22 cellular contexts compared by ENCODE assay signal in the genomic region with DNA sequence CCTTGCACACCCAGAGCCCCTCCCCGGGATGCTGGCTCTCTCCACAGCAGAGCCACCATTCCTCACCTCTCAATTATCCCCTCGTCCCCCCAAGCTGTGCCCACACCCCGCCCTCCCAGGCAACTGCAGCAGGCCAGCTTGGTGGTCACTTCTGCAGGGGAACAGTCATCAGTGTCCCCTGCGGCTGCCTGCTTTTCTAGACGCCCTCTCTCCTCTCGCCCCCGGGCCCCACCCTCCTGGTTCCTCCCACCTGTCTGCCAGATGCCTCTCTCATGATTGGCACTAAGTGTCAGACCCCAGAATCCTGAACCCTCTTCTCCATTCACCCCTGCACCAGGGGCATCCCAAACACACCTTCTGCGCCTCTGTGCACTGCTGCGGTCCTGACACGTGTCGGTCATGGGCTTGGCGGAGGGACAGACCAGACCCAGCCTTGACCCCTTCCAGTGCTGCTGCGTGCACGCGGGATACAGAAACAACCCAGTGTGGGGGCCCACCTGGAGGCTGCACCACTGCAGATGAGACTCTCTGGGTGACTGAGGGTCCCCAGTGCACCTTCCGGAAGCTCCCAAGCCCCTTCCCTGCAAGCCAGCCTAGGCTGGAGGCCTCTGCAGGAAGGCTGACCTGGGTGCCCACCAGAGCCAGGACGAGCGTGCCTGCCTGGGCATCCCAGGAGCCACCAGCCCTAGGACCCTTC.
DNase-seq lines count a peak whose midpoint lies in the region; ATAC-seq, FAIRE-seq and TF ChIP-seq lines count a peak whose summit lies in the region.
"Had no signal": no experiment of that assay in that cellular context is flagged by ENCODE, and none has a peak within 500 bp of the region (broad histone marks: within the 10 kb centered on the region; RNA-seq: fewer than 3 reads in every experiment).

No MANE protein-coding gene starts in this region.

- TF ChIP-seq POLR2A in HepG2 (IDR thresholded peaks at IDR 0.05; ENCODE audit: insufficient read depth in 1 of 2, low read depth in 2 of 2, low read length in 2 of 2) = no peak

- H3K4me3 Mint-ChIP-seq in T-helper 17 cell = no peak overlapping the region
- H3K4me3 Mint-ChIP-seq in stimulated activated memory B cell treated with anti-CD40 and anti-IgM and Interleukin-4, amounts not matched to agents 10 μg/mL and 1 μg/mL and 100 μg/mL, for 72 hours = no peak overlapping the region
- H3K4me3 Mint-ChIP-seq: H9, HFFc6, T-cell had no signal

- H3K9me3 ChIP-seq in T-helper 17 cell (ENCODE audit: control insufficient read depth, low read length, poor library complexity, severe bottlenecking) (no peaks in the 10 kb centered on the region), HepG2 (ENCODE audit: low read length) (no peaks in the 10 kb centered on the region)
- H3K9me3 ChIP-seq: SJCRH30 had no signal

- no peaks in the 10 kb centered on the region for H3K79me2 ChIP-seq in HepG2 (ENCODE audit: insufficient read depth, low read length)

- no TSS peak for BruUV-seq in HepG2 (replicated peaks; lab: Mats Ljungman, UMichigan)

- H3K4me2 ChIP-seq in HepG2 (ENCODE audit: low read depth, low read length) = no peak overlapping the region

- H3K27me3 ChIP-seq in H7 (ENCODE audit: control insufficient read depth, insufficient read depth, low read length) (no peaks in the 10 kb centered on the region), HepG2 (ENCODE audit: control insufficient read depth in 1 of 2, insufficient read depth in 2 of 2, low read length in 2 of 2) (peaks cover 6 to 28% of the 10 kb centered on the region in 2 experiments; a peak in 4 of 5 replicates)
- H3K27me3 ChIP-seq: SJCRH30 had no signal

- POLR2A ChIA-PET in HepG2 (lab: Yijun Ruan, JAX) = no interaction called here

- H3K27me3 Mint-ChIP-seq in T-helper 17 cell = peaks cover 55% of the 10 kb centered on the region
- peaks cover 67% of the 10 kb centered on the region for H3K27me3 Mint-ChIP-seq in stimulated activated memory B cell treated with anti-CD40 and anti-IgM and Interleukin-4, amounts not matched to agents 10 μg/mL and 1 μg/mL and 100 μg/mL, for 72 hours

- H3K36me3 Mint-ChIP-seq in T-helper 17 cell (ENCODE audit: low read depth) = no peaks in the 10 kb centered on the region
- H3K36me3 Mint-ChIP-seq in stimulated activated memory B cell treated with anti-CD40 and anti-IgM and Interleukin-4, amounts not matched to agents 10 μg/mL and 1 μg/mL and 100 μg/mL, for 72 hours = no peaks in the 10 kb centered on the region
- H3K36me3 Mint-ChIP-seq: T-cell had no signal

- no peak for TF ChIP-seq RAD21 in HepG2 (CRISPR knock-in tag; IDR thresholded peaks at IDR 0.05)

- peaks cover 4% of the 10 kb centered on the region for H3K4me1 Mint-ChIP-seq in T-helper 17 cell
- peaks cover 19% of the 10 kb centered on the region for H3K4me1 Mint-ChIP-seq in stimulated activated memory B cell treated with anti-CD40 and anti-IgM and Interleukin-4, amounts not matched to agents 10 μg/mL and 1 μg/mL and 100 μg/mL, for 72 hours

- TF ChIP-seq EP300 in HepG2 (IDR thresholded peaks at IDR 0.05; ENCODE audit: low read depth in 2 of 2, low read length in 2 of 2) = no peak
- no peak for TF ChIP-seq EP300 in HepG2 (CRISPR knock-in tag; IDR thresholded peaks at IDR 0.05; ENCODE audit: borderline replicate concordance)

- H4K20me1 ChIP-seq in HepG2 (ENCODE audit: insufficient read depth, low read length) = no peaks in the 10 kb centered on the region

- 44% methylated on average over 16 of the region's 18 CpGs for WGBS in HepG2 (ENCODE audit: low lambda C conversion rate)

- H3K9me3 Mint-ChIP-seq in stimulated activated memory B cell treated with anti-CD40 and anti-IgM and Interleukin-4, amounts not matched to agents 10 μg/mL and 1 μg/mL and 100 μg/mL, for 72 hours = no peaks in the 10 kb centered on the region
- H3K9me3 Mint-ChIP-seq: T-cell had no signal

- H3K36me3 ChIP-seq in H7 (replicated peaks; ENCODE audit: control insufficient read depth, insufficient read depth, low read length) (no peaks in the 10 kb centered on the region), HepG2 (replicated peaks in 1 of 2; ENCODE audit: control insufficient read depth in 1 of 2, insufficient read depth in 2 of 2, low read length in 2 of 2) (no peaks in the 10 kb centered on the region)
- H3K36me3 ChIP-seq: SJCRH30 had no signal

- peak; percentile 44 for DNase-seq in H7
- no peak for DNase-seq in T-helper 17 cell
- no peak for DNase-seq in HepG2 (ENCODE audit: low spot score)
- DNase-seq in stimulated activated CD4-positive, alpha-beta T cell treated with anti-CD3 and anti-CD28 coated beads, Interleukin-12 subunit alpha, Interleukin-12 subunit beta, amount 100 ng/mL, for 4 hours = no peak
- DNase-seq: DMS153, DND-41, H9, HFFc6, Kasumi-1, NCI-H1105, NCI-H1436 treated with DMSO at 0.1 percent for 48 hours, NCI-H2029, NCI-H524 treated with DMSO at 0.1 percent for 48 hours, NCI-H774, PC-3, SJCRH30, T-cell had no signal

- no peak overlapping the region for H3K27ac ChIP-seq in HepG2 (ENCODE audit: extremely low read length, insufficient read depth, low read length)
- H3K27ac ChIP-seq: SJCRH30 had no signal

- no peak overlapping the region for H2AFZ ChIP-seq in HepG2 (ENCODE audit: low read length)

- in situ Hi-C loops in HepG2 (cut with HindIII; ENCODE audit: extremely low pct_ligation_motif_present, low pct_unique_long_range_greater_than_20kb) = no loop called here

- peaks cover 43% of the 10 kb centered on the region for H3K4me1 ChIP-seq in HepG2 (ENCODE audit: insufficient read depth, low read length)
- H3K4me1 ChIP-seq: SJCRH30 had no signal

- ATAC-seq in T-helper 17 cell = no peak
- peak; percentile 15 for ATAC-seq in HepG2
- peak; percentile 18 for ATAC-seq in stimulated activated memory B cell treated with anti-CD40 and anti-IgM and Interleukin-4, amounts not matched to agents 10 μg/mL and 1 μg/mL and 100 μg/mL, for 72 hours
- no peak for ATAC-seq in HG02642 (IDR thresholded peaks at IDR 0.05; ENCODE audit: poor library complexity, unreplicated experiment)
- ATAC-seq in GM21619 (IDR thresholded peaks at IDR 0.05; ENCODE audit: unreplicated experiment) = no peak
- ATAC-seq: K562, PC-3, Right ventricle myocardium inferior, T-cell had no signal

- TF ChIP-seq CTCF in HepG2 (CRISPR knock-in tag; IDR thresholded peaks at IDR 0.05) = no peak

- H3K4me3 ChIP-seq in H7 (ENCODE audit: insufficient read depth, low read depth, low read length) = no peak overlapping the region
- no peak overlapping the region for H3K4me3 ChIP-seq in HepG2 (replicated peaks in 1 of 3; ENCODE audit: insufficient read depth in 1 of 3, low read depth in 2 of 3, low read length in 3 of 3)
- H3K4me3 ChIP-seq: K562, SJCRH30 had no signal

- intact Hi-C loops in HepG2 (cut with micrococcal nuclease; ENCODE audit: unreplicated experiment) = loop anchor here (5.0 kb wide), 1 partner anchor 59 kb away; no protein-coding TSS in a partner anchor

- peak overlapping the region; percentile 74 for H3K27ac Mint-ChIP-seq in T-helper 17 cell
- H3K27ac Mint-ChIP-seq in stimulated activated memory B cell treated with anti-CD40 and anti-IgM and Interleukin-4, amounts not matched to agents 10 μg/mL and 1 μg/mL and 100 μg/mL, for 72 hours = peak overlapping the region; percentile 19
- H3K27ac Mint-ChIP-seq: HFFc6, T-cell had no signal

- H3K9ac ChIP-seq in HepG2 (ENCODE audit: insufficient read depth, low read depth, low read length) = no peak overlapping the region

- CTCF ChIA-PET in HepG2 (lab: Yijun Ruan, JAX; ENCODE audit: low intra/inter-chr PET ratio, low total read pairs) = no interaction called here

- FAIRE-seq in HepG2 (lab: Jason Lieb, UNC) = no peak
- FAIRE-seq: K562 had no signal

TF ChIP-seq in HepG2, 621 proteins besides CTCF, POLR2A, EP300 and RAD21:
- TF ChIP-seq HMGA1 (CRISPR knock-in tag; conservative IDR thresholded peaks at IDR 0.05) = no peak
- TF ChIP-seq, protein P1, sequence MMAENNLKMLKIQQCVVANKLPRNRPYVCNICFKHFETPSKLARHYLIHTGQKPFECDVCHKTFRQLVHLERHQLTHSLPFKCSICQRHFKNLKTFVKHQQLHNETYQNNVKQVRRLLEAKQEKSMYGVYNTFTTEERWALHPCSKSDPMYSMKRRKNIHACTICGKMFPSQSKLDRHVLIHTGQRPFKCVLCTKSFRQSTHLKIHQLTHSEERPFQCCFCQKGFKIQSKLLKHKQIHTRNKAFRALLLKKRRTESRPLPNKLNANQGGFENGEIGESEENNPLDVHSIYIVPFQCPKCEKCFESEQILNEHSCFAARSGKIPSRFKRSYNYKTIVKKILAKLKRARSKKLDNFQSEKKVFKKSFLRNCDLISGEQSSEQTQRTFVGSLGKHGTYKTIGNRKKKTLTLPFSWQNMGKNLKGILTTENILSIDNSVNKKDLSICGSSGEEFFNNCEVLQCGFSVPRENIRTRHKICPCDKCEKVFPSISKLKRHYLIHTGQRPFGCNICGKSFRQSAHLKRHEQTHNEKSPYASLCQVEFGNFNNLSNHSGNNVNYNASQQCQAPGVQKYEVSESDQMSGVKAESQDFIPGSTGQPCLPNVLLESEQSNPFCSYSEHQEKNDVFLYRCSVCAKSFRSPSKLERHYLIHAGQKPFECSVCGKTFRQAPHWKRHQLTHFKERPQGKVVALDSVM (CRISPR knock-in tag; IDR thresholded peaks at IDR 0.05) = no peak
- TF ChIP-seq RXRA (CRISPR knock-in tag; IDR thresholded peaks at IDR 0.05) = no peak
- TF ChIP-seq SALL2 (CRISPR knock-in tag; IDR thresholded peaks at IDR 0.05) = no peak
- TF ChIP-seq ZFY (CRISPR knock-in tag; IDR thresholded peaks at IDR 0.05) = no peak
- TF ChIP-seq DNMT3B (CRISPR knock-in tag; conservative IDR thresholded peaks at IDR 0.05) = no peak

Comparison
In these comparisons a context has a peak if more than half of its experiments do, and no peak if none do; other contexts are left out.
1. ATAC-seq: peak in HepG2 (single experiment) and stimulated activated memory B cell treated with anti-CD40 and anti-IgM and Interleukin-4, amounts not matched to agents 10 μg/mL and 1 μg/mL and 100 μg/mL, for 72 hours (single experiment); none in T-helper 17 cell (single experiment), HG02642 (single experiment) and GM21619 (single experiment).